ENCODE assay signal across 17 cellular contexts in genomic region chr2:120446236-120447121, GRCh38.
"Had no signal": no experiment of that assay in that cellular context is flagged by ENCODE, and none has a peak within 500 bp of the region (broad histone marks: within the 10 kb centered on the region; RNA-seq: fewer than 3 reads in every experiment).

No MANE protein-coding gene starts in this region.

- H3K9me3 ChIP-seq: esophagus muscularis mucosa, gastroesophageal sphincter, heart left ventricle, left lung had no signal

- H3K36me3 ChIP-seq: esophagus muscularis mucosa, gastroesophageal sphincter, heart left ventricle, left lung had no signal

- H3K9ac ChIP-seq: parathyroid adenoma had no signal

- H2AFZ ChIP-seq: parathyroid adenoma had no signal

- ATAC-seq: activated CD8-positive, alpha-beta T cell treated with anti-CD3 and anti-CD28 coated beads, Interleukin-2, amount 10 ng/mL, durations not matched to agents 7 days and 5 days; heart left ventricle; left lung; SK-N-SH treated with all-trans-retinoic acid at 6 μM for 48 hours had no signal

- DNase-seq: activated B cell treated with CpG ODN at 0.5 μM for 24 hours; activated CD4-positive, alpha-beta T cell treated with anti-CD3 and anti-CD28 coated beads for 48 hours; activated CD8-positive, alpha-beta T cell treated with anti-CD3 and anti-CD28 coated beads, Interleukin-2, amount 10 ng/mL, durations not matched to agents 7 days and 5 days; activated T-cell treated with anti-CD3 and anti-CD28 coated beads, Interleukin-2, amount 50 U/mL, for 24 hours; effector CD8-positive, alpha-beta T cell; heart left ventricle; kidney; left lung; midbrain; stimulated activated CD4-positive, alpha-beta T cell treated with anti-CD3 and anti-CD28 coated beads, Interleukin-15, amount 100 ng/mL, for 24 hours; stimulated activated CD4-positive, alpha-beta T cell treated with anti-CD3 and anti-CD28 coated beads, Interleukin-2, amount 100 ng/mL, for 48 hours; T-helper 1 cell; T-helper 9 cell had no signal

- H3K4me3 ChIP-seq: esophagus muscularis mucosa, gastroesophageal sphincter, heart left ventricle, left lung had no signal

- H3K27ac ChIP-seq: esophagus muscularis mucosa, gastroesophageal sphincter, heart left ventricle, left lung, parathyroid adenoma had no signal
